In the genomic region with DNA sequence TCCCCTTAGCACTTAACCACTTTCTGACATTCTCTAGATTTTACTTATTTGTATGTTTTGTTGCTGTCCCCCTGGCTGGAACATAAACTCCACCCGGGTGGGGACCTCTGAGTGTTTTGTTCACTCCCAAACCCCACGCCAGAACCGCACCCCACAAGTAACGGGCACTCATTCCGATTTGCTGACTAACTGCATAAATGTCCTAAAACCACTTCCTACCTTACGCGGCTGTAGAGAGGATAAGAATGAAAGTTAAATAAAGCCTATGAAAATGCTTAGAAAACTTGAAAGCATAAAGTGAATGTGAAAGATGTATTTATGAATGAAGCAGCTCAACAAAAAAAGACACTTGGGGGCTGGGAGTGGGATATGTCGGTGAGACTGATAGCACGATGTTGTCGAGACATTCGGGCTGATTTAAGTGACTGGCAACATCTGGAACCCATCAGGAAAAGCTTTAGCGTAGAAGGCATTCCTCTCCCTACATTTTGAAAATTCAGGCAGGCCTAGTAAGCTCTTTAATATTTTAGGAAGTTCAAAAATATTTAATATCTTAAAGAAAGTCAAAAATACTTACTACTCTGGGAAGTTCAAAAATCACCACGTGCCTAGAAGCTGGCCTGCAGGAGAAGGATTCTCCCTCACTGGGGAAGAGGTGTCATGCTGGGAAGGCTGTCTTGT, we compare ENCODE assay signal across 10 cellular contexts.
DNase-seq lines count a peak whose midpoint lies in the region; ATAC-seq and TF ChIP-seq lines count a peak whose summit lies in the region.
"Had no signal": no experiment of that assay in that cellular context is flagged by ENCODE, and none has a peak within 500 bp of the region (broad histone marks: within the 10 kb centered on the region; RNA-seq: fewer than 3 reads in every experiment).

No MANE protein-coding gene starts in this region.

- TF ChIP-seq CTCF in MCF 10A (IDR thresholded peaks at IDR 0.05; ENCODE audit: unreplicated experiment) (no peak), breast epithelium (IDR thresholded peaks at IDR 0.05) (no peak), VCaP (conservative IDR thresholded peaks at IDR 0.05) (no peak), fibroblast of pulmonary artery (IDR thresholded peaks at IDR 0.05; ENCODE audit: low read length, missing control alignments) (no peak)

- TF ChIP-seq POLR2A in breast epithelium (IDR thresholded peaks at IDR 0.05) = no peak

- peak; percentile 42 for DNase-seq in MCF 10A (ENCODE audit: unreplicated experiment)
- DNase-seq in breast epithelium (ENCODE audit: low spot score in 2 of 2) = no peak
- peak; percentile 74 for DNase-seq in fibroblast of pulmonary artery (ENCODE audit: low read depth)
- DNase-seq in NCI-H774 (lab: John Stamatoyannopoulos, UW) = no peak
- no peak for DNase-seq in DMS114 treated with DMSO at 0.1 percent for 48 hours (lab: John Stamatoyannopoulos, UW; ENCODE audit: unreplicated experiment)
- no peak for DNase-seq in nucleus accumbens (lab: John Stamatoyannopoulos, UW)
- DNase-seq: COR-L47, NCI-H2171 had no signal

- no peak for ATAC-seq in GM18511 (IDR thresholded peaks at IDR 0.05; ENCODE audit: unreplicated experiment)

- no TSS peak for BruUV-seq in MCF 10A (replicated peaks; lab: Mats Ljungman, UMichigan)

- H3K27ac ChIP-seq in breast epithelium (no peak overlapping the region), VCaP (peak overlapping the region; percentile 25; the same call in 1 of the 2 replicates)

- H3K36me3 ChIP-seq in breast epithelium = no peaks in the 10 kb centered on the region

- CTCF ChIA-PET in MCF 10A (lab: Yijun Ruan, JAX) = interaction anchor here (0.8 kb wide), 1 partner anchor 384 kb away, joined by 3 read pairs; no protein-coding TSS in a partner anchor

- POLR2A ChIA-PET in MCF 10A (lab: Yijun Ruan, JAX) = interaction anchor here (0.6 kb wide), 1 partner anchor 222 kb away, joined by 3 read pairs; no protein-coding TSS in a partner anchor

- peaks cover 46% of the 10 kb centered on the region for H3K4me1 Mint-ChIP-seq in MCF 10A (ENCODE audit: insufficient read depth, unreplicated experiment)

- H3K4me1 ChIP-seq in breast epithelium = peaks cover 8 to 10% of the 10 kb centered on the region in 2 donors

- peak overlapping the region; percentile 82 for H3K27ac Mint-ChIP-seq in MCF 10A (ENCODE audit: low read depth, unreplicated experiment)

- H3K4me3 Mint-ChIP-seq in MCF 10A (ENCODE audit: unreplicated experiment) = peak overlapping the region; percentile 36

- intact Hi-C loops in MCF 10A (cut with micrococcal nuclease) (no loop called here), breast epithelium (cut with DNase I; ENCODE audit: low total_unique reads) (no loop called here)

- no peak overlapping the region for H3K4me3 ChIP-seq in breast epithelium
- peak overlapping the region; percentile 35 for H3K4me3 ChIP-seq in fibroblast of pulmonary artery (replicated peaks; ENCODE audit: low read depth, low read length)

- no peaks in the 10 kb centered on the region for H3K27me3 Mint-ChIP-seq in MCF 10A (ENCODE audit: insufficient read depth, unreplicated experiment)

- no peaks in the 10 kb centered on the region for H3K9me3 ChIP-seq in breast epithelium

- H3K36me3 Mint-ChIP-seq in MCF 10A (ENCODE audit: insufficient read depth, unreplicated experiment) = no peaks in the 10 kb centered on the region

- no peaks in the 10 kb centered on the region for H3K9me3 Mint-ChIP-seq in MCF 10A (ENCODE audit: unreplicated experiment)

- H3K27me3 ChIP-seq in breast epithelium = no peaks in the 10 kb centered on the region

Comparison
In these comparisons a context has a peak if more than half of its experiments do, and no peak if none do; other contexts are left out.
1. DNase-seq: peak in MCF 10A (single experiment) and fibroblast of pulmonary artery (single experiment); none in breast epithelium (0 of 2), NCI-H774 (single experiment), DMS114 treated with DMSO at 0.1 percent for 48 hours (single experiment) and nucleus accumbens (0 of 56).